In genomic region chr10:111128331-111129167, GRCh38 we compare ENCODE assay signal across 10 cellular contexts. TPM values are rescaled to one million over a fixed set of nuclear protein-coding genes. Genes with fewer than 3 reads are reported as not detected.
DNase-seq lines count a peak whose midpoint lies in the region; ATAC-seq and TF ChIP-seq lines count a peak whose summit lies in the region.
"Had no signal": no experiment of that assay in that cellular context is flagged by ENCODE, and none has a peak within 500 bp of the region (broad histone marks: within the 10 kb centered on the region; RNA-seq: fewer than 3 reads in every experiment).

No MANE protein-coding gene starts in this region.

- TF ChIP-seq CTCF in H9 (conservative IDR thresholded peaks at IDR 0.05) (no peak), fibroblast of mammary gland (conservative IDR thresholded peaks at IDR 0.05; ENCODE audit: control insufficient read depth, insufficient read depth, low read depth, low read length) (no peak)

- no peak overlapping the region for H2AK5ac ChIP-seq in H9 (ENCODE audit: insufficient read length, low read length)

- no peak overlapping the region for H2BK120ac ChIP-seq in H9 (ENCODE audit: low read depth, low read length, poor library complexity, severe bottlenecking)

- H3K79me2 ChIP-seq in H9 (ENCODE audit: insufficient read depth, low read length), result no peaks in the 10 kb centered on the region

- no CpG with 5 or more reads among the region's 15 CpGs for WGBS in H9 (ENCODE audit: extremely low coverage, insufficient read length, low lambda C conversion rate)

- H3K27me3 Mint-ChIP-seq in H9 (ENCODE audit: low read depth), result no peaks in the 10 kb centered on the region; the same call in 1 of the 2 replicates
- H3K27me3 Mint-ChIP-seq in stimulated activated naive CD8-positive, alpha-beta T cell treated with anti-CD3 and anti-CD28 coated beads, Interleukin-15, amount 100 ng/mL, for 72 hours, result peaks cover 31% of the 10 kb centered on the region

- H2BK20ac ChIP-seq in H9 (ENCODE audit: low read depth, low read length, poor library complexity, severe bottlenecking), result no peak overlapping the region

- no peak overlapping the region for H3K56ac ChIP-seq in H9 (ENCODE audit: insufficient read length, low read depth, low read length)

- no peak overlapping the region for H3K9ac ChIP-seq in H9 (ENCODE audit: extremely low read depth, insufficient read length, low read length)

- no peaks in the 10 kb centered on the region for H3K27me3 ChIP-seq in H9 (ENCODE audit: insufficient read depth, low read length)

- 0 out of 7 replicates have a peak overlapping the region, but pooled peaks of 2 of the 3 experiments have one; percentile 11 for H3K27ac Mint-ChIP-seq in H9
- H3K27ac Mint-ChIP-seq in stimulated activated naive CD8-positive, alpha-beta T cell treated with anti-CD3 and anti-CD28 coated beads, Interleukin-15, amount 100 ng/mL, for 72 hours, result no peak overlapping the region

- no peak overlapping the region for H2AFZ ChIP-seq in H9 (ENCODE audit: low read length)

- H3K4me1 ChIP-seq in H9 (ENCODE audit: insufficient read depth, low read length), result peaks cover 2% of the 10 kb centered on the region

- no peak overlapping the region for H4K5ac ChIP-seq in H9 (ENCODE audit: insufficient read length, low read depth, low read length)

- H3K79me1 ChIP-seq in H9 (ENCODE audit: insufficient read depth, low read depth, low read length, poor library complexity, severe bottlenecking), result no peaks in the 10 kb centered on the region

- peaks cover 3 to 12% of the 10 kb centered on the region in 2 experiments; a peak in 4 of 5 replicates for H3K9me3 Mint-ChIP-seq in H9
- H3K9me3 Mint-ChIP-seq in stimulated activated naive CD8-positive, alpha-beta T cell treated with anti-CD3 and anti-CD28 coated beads, Interleukin-15, amount 100 ng/mL, for 72 hours, result no peaks in the 10 kb centered on the region

- no peak overlapping the region for H3T11ph ChIP-seq in H9 (ENCODE audit: low read length)

- no peak overlapping the region for H3K14ac ChIP-seq in H9 (ENCODE audit: insufficient read depth, low read length)

- H3K23me2 ChIP-seq in H9 (ENCODE audit: insufficient read length, low read depth, low read length, poor library complexity, severe bottlenecking), result no peaks in the 10 kb centered on the region

- no peaks in the 10 kb centered on the region for H4K20me1 ChIP-seq in H9 (ENCODE audit: control insufficient read depth, insufficient read depth, insufficient read length)

- intact Hi-C loops in sciatic nerve (cut with DNase I), result no loop called here

- H3K4ac ChIP-seq in H9 (ENCODE audit: low read depth, low read length), result no peak overlapping the region

- H2BK5ac ChIP-seq in H9 (ENCODE audit: insufficient read length, low read length), result no peak overlapping the region

- DNase-seq in H9 (peak; percentile 52), OCI-M1 (lab: John Stamatoyannopoulos, UW) (peak; percentile 77), fibroblast of mammary gland (ENCODE audit: low read depth) (peak; percentile 79), sciatic nerve (ENCODE audit: low spot score) (no peak), T-helper 9 cell (no peak), NCI-H526 treated with DMSO at 0.1 percent for 48 hours (lab: John Stamatoyannopoulos, UW) (no peak)
- no peak for DNase-seq in stimulated activated naive CD8-positive, alpha-beta T cell treated with anti-CD3 and anti-CD28 coated beads, Interleukin-15, amount 100 ng/mL, for 72 hours
- DNase-seq: esophagus squamous epithelium, Karpas-422 had no signal

- peak overlapping the region; percentile 23 for H3K18ac ChIP-seq in H9 (ENCODE audit: insufficient read length, low read depth, low read length)

- no peak overlapping the region for H2BK12ac ChIP-seq in H9 (ENCODE audit: insufficient read length, low read depth, low read length)

- H2BK15ac ChIP-seq in H9 (ENCODE audit: low read depth, low read length), result no peak overlapping the region; the same call in 1 of the 2 replicates

- no peak overlapping the region for H4K8ac ChIP-seq in H9 (replicated peaks; ENCODE audit: insufficient read length, low read depth, low read length)

- peak; percentile 84 for ATAC-seq in sciatic nerve
- no peak for ATAC-seq in stimulated activated naive CD8-positive, alpha-beta T cell treated with anti-CD3 and anti-CD28 coated beads, Interleukin-15, amount 100 ng/mL, for 72 hours
- ATAC-seq in HG03442 (IDR thresholded peaks at IDR 0.05; ENCODE audit: unreplicated experiment), result no peak

- H4K91ac ChIP-seq in H9 (ENCODE audit: insufficient read length, low read depth, low read length), result no peak overlapping the region

- no peak overlapping the region; a peak in 1 of 5 replicates for H3K4me3 Mint-ChIP-seq in H9
- no peak overlapping the region for H3K4me3 Mint-ChIP-seq in stimulated activated naive CD8-positive, alpha-beta T cell treated with anti-CD3 and anti-CD28 coated beads, Interleukin-15, amount 100 ng/mL, for 72 hours

- H3K4me1 Mint-ChIP-seq in H9, result peaks cover 43 to 51% of the 10 kb centered on the region in 2 experiments
- H3K4me1 Mint-ChIP-seq in stimulated activated naive CD8-positive, alpha-beta T cell treated with anti-CD3 and anti-CD28 coated beads, Interleukin-15, amount 100 ng/mL, for 72 hours, result no peaks in the 10 kb centered on the region

- no peak overlapping the region for H3K4me2 ChIP-seq in H9 (ENCODE audit: insufficient read depth, insufficient read length, low read length)

- H3K23ac ChIP-seq in H9 (ENCODE audit: insufficient read length, low read depth, low read length), result no peak overlapping the region

- no peaks in the 10 kb centered on the region for H3K9me3 ChIP-seq in H9 (ENCODE audit: control insufficient read depth, low read depth, low read length)
- H3K9me3 ChIP-seq: esophagus squamous epithelium had no signal

- H3K36me3 Mint-ChIP-seq in H9 (ENCODE audit: insufficient read depth in 1 of 3, low read depth in 3 of 3), result peaks cover 0 to 12% (median 3%) of the 10 kb centered on the region in 3 experiments; a peak in 4 of 7 replicates

- H3K4me3 ChIP-seq in fibroblast of mammary gland (ENCODE audit: control insufficient read depth, low read depth, low read length), result no peak overlapping the region
- H3K4me3 ChIP-seq: esophagus squamous epithelium had no signal

- H3K27ac ChIP-seq in H9 (ENCODE audit: insufficient read length, low read depth, low read length), result no peak overlapping the region
- H3K27ac ChIP-seq: esophagus squamous epithelium had no signal

RNA-seq across cellular contexts. Expression of gene ADRA2A, which starts 51.7 kb away (rescaled TPM):
- total RNA-seq in H9 (2021) (1.4 and 1.5 TPM in 2 replicates), sciatic nerve (11.4 TPM)

Comparison
In these comparisons a context has a peak if more than half of its experiments do, and no peak if none do; other contexts are left out.
1. DNase-seq: peak in H9 (single experiment), OCI-M1 (single experiment) and fibroblast of mammary gland (single experiment); none in sciatic nerve (single experiment), stimulated activated naive CD8-positive, alpha-beta T cell treated with anti-CD3 and anti-CD28 coated beads, Interleukin-15, amount 100 ng/mL, for 72 hours (0 of 2), T-helper 9 cell (single experiment) and NCI-H526 treated with DMSO at 0.1 percent for 48 hours (single experiment).
2. H3K27ac Mint-ChIP-seq: peak in H9 (2 of 3); none in stimulated activated naive CD8-positive, alpha-beta T cell treated with anti-CD3 and anti-CD28 coated beads, Interleukin-15, amount 100 ng/mL, for 72 hours (0 of 2).